ENCODE assay signal across 10 cellular contexts in the genomic region with DNA sequence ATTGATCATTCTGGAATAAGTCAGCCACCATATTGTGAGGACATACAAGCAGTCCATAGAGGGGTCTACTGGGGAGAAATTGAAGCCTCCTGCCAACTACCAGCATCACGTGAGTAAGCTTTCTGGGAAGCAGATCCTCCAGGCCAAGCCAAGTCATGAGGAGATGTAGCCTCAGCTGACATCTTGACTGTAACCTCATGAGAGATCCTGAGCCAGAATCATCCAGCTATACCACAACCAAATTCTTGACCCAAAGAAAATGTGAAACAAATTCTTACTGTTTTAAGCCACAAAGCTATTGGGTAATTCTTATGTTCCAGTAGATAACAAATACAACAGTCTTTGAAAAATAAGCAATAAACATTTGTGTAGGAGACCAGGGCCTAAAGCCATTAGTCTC.
"Had no signal": no experiment of that assay in that cellular context is flagged by ENCODE, and none has a peak within 500 bp of the region (broad histone marks: within the 10 kb centered on the region; RNA-seq: fewer than 3 reads in every experiment).

No MANE protein-coding gene starts in this region.

- DNase-seq: activated naive CD4-positive, alpha-beta T cell treated with anti-CD3 and anti-CD28 coated beads, Interleukin-2, amount 50 U/mL, for 16 hours; activated T-cell treated with anti-CD3 and anti-CD28 coated beads, Interleukin-2, amount 50 U/mL, for 1 hour; amniotic stem cell; foreskin fibroblast; head of caudate nucleus; sigmoid colon; stimulated activated CD4-positive, alpha-beta T cell treated with anti-CD3 and anti-CD28 coated beads, Interleukin-2, amount 100 ng/mL, for 48 hours; stimulated activated naive CD4-positive, alpha-beta T cell treated with Interleukin-2 at 50 U/mL for 16 hours; T-helper 17 cell had no signal

- H3K27ac ChIP-seq: prostate gland, sigmoid colon had no signal

- H3K4me3 ChIP-seq: prostate gland, sigmoid colon had no signal
